Comparison of ENCODE assay signal across 19 cellular contexts in genomic region chr9:114516913-114517312, GRCh38. TPM values are rescaled to one million over a fixed set of nuclear protein-coding genes. Genes with fewer than 3 reads are reported as not detected.
DNase-seq lines count a peak whose midpoint lies in the region; ATAC-seq, FAIRE-seq and TF ChIP-seq lines count a peak whose summit lies in the region.
"Had no signal": no experiment of that assay in that cellular context is flagged by ENCODE, and none has a peak within 500 bp of the region (broad histone marks: within the 10 kb centered on the region; RNA-seq: fewer than 3 reads in every experiment).

No MANE protein-coding gene starts in this region.

- no peak overlapping the region for H3K4me3 ChIP-seq in endothelial cell of umbilical vein (replicated peaks in 1 of 3; ENCODE audit: insufficient read depth in 1 of 3, low read depth in 1 of 3, low read length in 3 of 3)
- H3K4me3 ChIP-seq: heart right ventricle, testis had no signal

- peaks cover 16 to 27% of the 10 kb centered on the region in 2 experiments for H3K27me3 ChIP-seq in endothelial cell of umbilical vein (ENCODE audit: control insufficient read depth in 2 of 2, insufficient read depth in 2 of 2, low read length in 2 of 2)
- H3K27me3 ChIP-seq: testis had no signal

- POLR2A ChIA-PET in endothelial cell of umbilical vein (lab: Charles Lee) = no interaction called here

- DNase-seq in activated naive CD4-positive, alpha-beta T cell treated with anti-CD3 and anti-CD28 coated beads, Interleukin-2, amount 50 U/mL, for 72 hours (ENCODE audit: low spot score in 2 of 2) = no peak
- DNase-seq in activated naive CD4-positive, alpha-beta T cell (lab: John Stamatoyannopoulos, UW) = no peak
- DNase-seq in RPMI7951 (ENCODE audit: low read depth) = peak; percentile 83
- DNase-seq in endothelial cell of umbilical vein (ENCODE audit: low read depth, low spot score) = no peak
- no peak for DNase-seq in stimulated activated effector memory CD8-positive, alpha-beta T cell treated with anti-CD3 and anti-CD28 coated beads, Interleukin-12 subunit alpha, Interleukin-12 subunit beta, amount 100 ng/mL, for 72 hours (ENCODE audit: low spot score in 2 of 2)
- no peak for DNase-seq in NCI-H146 treated with DMSO at 0.1 percent for 48 hours (lab: John Stamatoyannopoulos, UW; ENCODE audit: unreplicated experiment)
- no peak for DNase-seq in activated CD4-positive, alpha-beta T cell treated with anti-CD3 and anti-CD28 coated beads for 1 hour
- DNase-seq: activated CD8-positive, alpha-beta T cell treated with anti-CD3 and anti-CD28 coated beads for 36 hours; activated effector memory CD4-positive, alpha-beta T cell treated with Interleukin-2 at 50 U/mL for 16 hours; Caco-2; heart right ventricle; NCI-H1436 treated with DMSO at 0.1 percent for 48 hours; NCI-H524; T-helper 9 cell; testis had no signal

- TF ChIP-seq CTCF in endothelial cell of umbilical vein (IDR thresholded peaks at IDR 0.05; ENCODE audit: extremely low read depth in 1 of 2, insufficient read depth in 1 of 2, low read depth in 1 of 2, low read length in 2 of 2) = no peak

- H4K20me1 ChIP-seq in endothelial cell of umbilical vein (replicated peaks; ENCODE audit: control insufficient read depth, extremely low read depth, insufficient read depth, low read length) = no peaks in the 10 kb centered on the region

- H3K27ac Mint-ChIP-seq in activated naive CD4-positive, alpha-beta T cell treated with anti-CD3 and anti-CD28 coated beads, Interleukin-2, amount 50 U/mL, for 72 hours = no peak overlapping the region
- H3K27ac Mint-ChIP-seq in stimulated activated effector memory CD8-positive, alpha-beta T cell treated with anti-CD3 and anti-CD28 coated beads, Interleukin-12 subunit alpha, Interleukin-12 subunit beta, amount 100 ng/mL, for 72 hours = no peak overlapping the region
- H3K27ac Mint-ChIP-seq: activated CD8-positive, alpha-beta T cell treated with anti-CD3 and anti-CD28 coated beads for 36 hours had no signal

- no peaks in the 10 kb centered on the region for H3K9me3 Mint-ChIP-seq in activated naive CD4-positive, alpha-beta T cell treated with anti-CD3 and anti-CD28 coated beads, Interleukin-2, amount 50 U/mL, for 72 hours
- H3K9me3 Mint-ChIP-seq in stimulated activated effector memory CD8-positive, alpha-beta T cell treated with anti-CD3 and anti-CD28 coated beads, Interleukin-12 subunit alpha, Interleukin-12 subunit beta, amount 100 ng/mL, for 72 hours = no peaks in the 10 kb centered on the region
- H3K9me3 Mint-ChIP-seq: central memory CD8-positive, alpha-beta T cell had no signal

- H3K27ac ChIP-seq in endothelial cell of umbilical vein (ENCODE audit: insufficient read depth, low read depth, low read length) = no peak overlapping the region
- H3K27ac ChIP-seq: heart right ventricle, testis had no signal

- no peak for TF ChIP-seq POLR2A in endothelial cell of umbilical vein (IDR thresholded peaks at IDR 0.05; ENCODE audit: low read depth, low read length)

- no peaks in the 10 kb centered on the region for H3K36me3 Mint-ChIP-seq in activated naive CD4-positive, alpha-beta T cell treated with anti-CD3 and anti-CD28 coated beads, Interleukin-2, amount 50 U/mL, for 72 hours
- no peaks in the 10 kb centered on the region for H3K36me3 Mint-ChIP-seq in stimulated activated effector memory CD8-positive, alpha-beta T cell treated with anti-CD3 and anti-CD28 coated beads, Interleukin-12 subunit alpha, Interleukin-12 subunit beta, amount 100 ng/mL, for 72 hours

- no TSS peak for BruUV-seq in endothelial cell of umbilical vein (replicated peaks; lab: Mats Ljungman, UMichigan)

- no peak overlapping the region for H3K4me3 Mint-ChIP-seq in stimulated activated effector memory CD8-positive, alpha-beta T cell treated with anti-CD3 and anti-CD28 coated beads, Interleukin-12 subunit alpha, Interleukin-12 subunit beta, amount 100 ng/mL, for 72 hours
- H3K4me3 Mint-ChIP-seq: activated CD8-positive, alpha-beta T cell treated with anti-CD3 and anti-CD28 coated beads for 36 hours; central memory CD8-positive, alpha-beta T cell had no signal

- no peak for FAIRE-seq in endothelial cell of umbilical vein (lab: Jason Lieb, UNC)
- FAIRE-seq: HepG2 had no signal

- peaks cover 22% of the 10 kb centered on the region for H3K4me1 Mint-ChIP-seq in stimulated activated effector memory CD8-positive, alpha-beta T cell treated with anti-CD3 and anti-CD28 coated beads, Interleukin-12 subunit alpha, Interleukin-12 subunit beta, amount 100 ng/mL, for 72 hours

- no peak overlapping the region for H3K9ac ChIP-seq in endothelial cell of umbilical vein (replicated peaks; ENCODE audit: extremely low read depth, insufficient read depth, low read length)

- intact Hi-C loops in endothelial cell of umbilical vein (cut with micrococcal nuclease) = no loop called here

- H3K9me3 ChIP-seq in endothelial cell of umbilical vein (replicated peaks; ENCODE audit: control insufficient read depth, insufficient read depth, low read length) = no peaks in the 10 kb centered on the region
- H3K9me3 ChIP-seq: Caco-2, heart right ventricle, testis had no signal

- H3K9me1 ChIP-seq in endothelial cell of umbilical vein (replicated peaks; ENCODE audit: control insufficient read depth, extremely low read depth, insufficient read depth, low read length) = no peaks in the 10 kb centered on the region

- H3K36me3 ChIP-seq in endothelial cell of umbilical vein (ENCODE audit: control insufficient read depth in 2 of 2, extremely low read depth in 1 of 2, insufficient read depth in 2 of 2, low read length in 2 of 2) = no peaks in the 10 kb centered on the region
- H3K36me3 ChIP-seq: heart right ventricle had no signal

- peaks cover 6% of the 10 kb centered on the region for H3K4me1 ChIP-seq in endothelial cell of umbilical vein (ENCODE audit: control insufficient read depth, extremely low read depth, insufficient read depth, low read length)
- H3K4me1 ChIP-seq: Caco-2 had no signal

- no peaks in the 10 kb centered on the region for H3K79me2 ChIP-seq in endothelial cell of umbilical vein (ENCODE audit: control insufficient read depth, insufficient read depth, low read length)

- no peak overlapping the region for H2AFZ ChIP-seq in endothelial cell of umbilical vein (ENCODE audit: low read depth, low read length)

- peak; percentile 18 to 47 for ATAC-seq in activated naive CD4-positive, alpha-beta T cell treated with anti-CD3 and anti-CD28 coated beads, Interleukin-2, amount 50 U/mL, for 72 hours
- ATAC-seq in stimulated activated effector memory CD8-positive, alpha-beta T cell treated with anti-CD3 and anti-CD28 coated beads, Interleukin-12 subunit alpha, Interleukin-12 subunit beta, amount 100 ng/mL, for 72 hours = peak; percentile 87
- ATAC-seq in GM21367 (IDR thresholded peaks at IDR 0.05; ENCODE audit: unreplicated experiment) = no peak
- ATAC-seq: activated CD8-positive, alpha-beta T cell treated with anti-CD3 and anti-CD28 coated beads for 36 hours; heart right ventricle; HepG2; Right ventricle myocardium inferior had no signal

- CTCF ChIA-PET in endothelial cell of umbilical vein (lab: Charles Lee) = interaction anchor here (0.7 kb wide), 1 partner anchor 15 kb away, joined by 3 read pairs; no protein-coding TSS in a partner anchor

- H3K4me2 ChIP-seq in endothelial cell of umbilical vein (ENCODE audit: insufficient read depth, low read length) = no peak overlapping the region

- dilution Hi-C loops in endothelial cell of umbilical vein (cut with MboI; ENCODE audit: extremely low pct_ligation_motif_present, low sequenced_read_pairs) = no loop called here

TF ChIP-seq in endothelial cell of umbilical vein, 7 proteins besides CTCF, POLR2A, EP300 and RAD21:
- TF ChIP-seq EZH2 (IDR thresholded peaks at IDR 0.05; ENCODE audit: borderline replicate concordance, low read depth, low read length, severe bottlenecking) = no peak
- TF ChIP-seq POLR2AphosphoS5 (IDR thresholded peaks at IDR 0.05; ENCODE audit: insufficient read depth, low read depth, low read length) = no peak
- no peak for TF ChIP-seq MAX (IDR thresholded peaks at IDR 0.05; ENCODE audit: insufficient read depth, insufficient read length)
- peak; percentile 51 for TF ChIP-seq FOS (IDR thresholded peaks at IDR 0.05; ENCODE audit: borderline replicate concordance, insufficient read depth, low read length)

RNA-seq across cellular contexts. Expression of gene WHRN, which starts 11.6 kb away (rescaled TPM):
- 1 to 10 TPM; 4.7 to 5.2 TPM for total RNA-seq in activated naive CD4-positive, alpha-beta T cell treated with anti-CD3 and anti-CD28 coated beads, Interleukin-2, amount 50 U/mL, for 72 hours
- total RNA-seq in RPMI7951 (2014; rRNA removed; shearing (Covaris generic)) = 1.4 and 1.7 TPM in 2 replicates
- 0.69 and 1.1 TPM in 2 replicates for total RNA-seq in endothelial cell of umbilical vein
- polyA plus RNA-seq in endothelial cell of umbilical vein = 0.35 and 0.53 TPM in 2 replicates
- 0.18 and 0.20 TPM in 2 replicates for polyA plus RNA-seq in endothelial cell of umbilical vein (2011; cell fraction: cytosol; rRNA removed)
- 1.4 and 1.7 TPM in 2 replicates for polyA plus RNA-seq in endothelial cell of umbilical vein (2011; cell fraction: nucleus; rRNA removed)
- polyA plus RNA-seq in endothelial cell of umbilical vein (2012) = 0.49 and 0.70 TPM in 2 replicates
- polyA minus RNA-seq in endothelial cell of umbilical vein = 0.22 and 0.49 TPM in 2 replicates
- 7.3 TPM for polyA minus RNA-seq in endothelial cell of umbilical vein (2011; cell fraction: cytosol; rRNA and poly(A)+ RNA removed)
- polyA minus RNA-seq in endothelial cell of umbilical vein (2011; cell fraction: nucleus; rRNA and poly(A)+ RNA removed) = 1.3 and 2.8 TPM in 2 replicates
